Comparison of ENCODE assay signal across 1 cellular context in the genomic region with DNA sequence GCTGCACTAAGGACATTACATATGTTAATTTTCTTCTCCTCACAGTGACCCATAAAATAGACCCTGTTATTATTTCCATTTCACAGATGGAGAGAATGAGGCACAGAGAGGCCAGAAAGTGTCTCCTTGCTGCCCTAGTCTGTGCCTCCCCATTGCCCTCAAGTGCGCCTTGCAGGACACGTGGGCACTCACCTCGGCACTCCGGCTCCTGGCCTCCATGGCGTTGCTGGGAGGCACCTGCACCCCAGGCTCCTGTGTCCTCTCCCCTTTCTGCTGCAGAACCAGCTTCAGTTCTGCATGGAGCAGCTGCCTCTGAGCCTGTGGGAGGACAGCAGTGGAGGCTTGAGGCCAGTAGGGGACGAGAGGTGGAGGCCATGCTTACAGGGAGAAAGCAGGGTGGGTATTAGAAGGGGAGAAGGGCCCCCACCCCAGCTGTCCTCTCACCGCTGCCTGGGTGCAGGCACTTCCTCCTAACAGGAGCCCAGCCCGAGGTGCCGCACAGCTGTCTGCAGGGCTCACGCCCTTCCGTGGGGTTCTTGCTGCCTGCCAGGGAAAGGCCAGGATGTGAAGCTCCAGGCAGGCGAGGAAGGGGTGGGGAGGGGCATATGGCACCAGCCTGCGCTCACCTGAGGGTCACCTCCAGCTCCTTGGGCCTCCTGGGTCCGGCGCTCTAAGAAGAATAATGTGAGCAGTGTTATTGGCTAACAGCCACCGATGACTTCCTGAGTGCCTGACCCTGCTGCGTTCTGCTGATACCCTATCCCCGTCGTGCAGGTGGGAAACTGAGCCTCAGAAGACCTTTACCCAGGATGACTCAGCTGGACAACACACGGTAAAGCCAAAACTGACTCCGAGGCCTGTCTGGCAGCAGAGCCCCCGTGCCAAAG.
TF ChIP-seq lines count a peak whose summit lies in the region.

No MANE protein-coding gene starts in this region.

TF ChIP-seq in GM12878, 131 proteins besides CTCF, POLR2A, EP300 and RAD21:
- no peak for TF ChIP-seq WRNIP1 (IDR thresholded peaks at IDR 0.05; ENCODE audit: borderline replicate concordance, low read depth, low read length)
- TF ChIP-seq RCOR1 (conservative IDR thresholded peaks at IDR 0.05; ENCODE audit: low read depth, low read length), result no peak
- TF ChIP-seq HDGF (IDR thresholded peaks at IDR 0.05), result no peak
- no peak for TF ChIP-seq RB1 (IDR thresholded peaks at IDR 0.05; ENCODE audit: borderline replicate concordance)
- no peak for TF ChIP-seq YY1 (IDR thresholded peaks at IDR 0.05; ENCODE audit: low read depth, low read length)
- no peak for TF ChIP-seq NRF1 (conservative IDR thresholded peaks at IDR 0.05; ENCODE audit: low read depth, low read length)
- TF ChIP-seq, protein P1, sequence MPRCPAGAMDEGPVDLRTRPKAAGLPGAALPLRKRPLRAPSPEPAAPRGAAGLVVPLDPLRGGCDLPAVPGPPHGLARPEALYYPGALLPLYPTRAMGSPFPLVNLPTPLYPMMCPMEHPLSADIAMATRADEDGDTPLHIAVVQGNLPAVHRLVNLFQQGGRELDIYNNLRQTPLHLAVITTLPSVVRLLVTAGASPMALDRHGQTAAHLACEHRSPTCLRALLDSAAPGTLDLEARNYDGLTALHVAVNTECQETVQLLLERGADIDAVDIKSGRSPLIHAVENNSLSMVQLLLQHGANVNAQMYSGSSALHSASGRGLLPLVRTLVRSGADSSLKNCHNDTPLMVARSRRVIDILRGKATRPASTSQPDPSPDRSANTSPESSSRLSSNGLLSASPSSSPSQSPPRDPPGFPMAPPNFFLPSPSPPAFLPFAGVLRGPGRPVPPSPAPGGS (IDR thresholded peaks at IDR 0.05; ENCODE audit: borderline replicate concordance, insufficient read depth, low read depth, low read length, poor library complexity, severe bottlenecking), result no peak
- no peak for TF ChIP-seq EZH2 (IDR thresholded peaks at IDR 0.05; ENCODE audit: borderline replicate concordance, control insufficient read depth, low read depth, low read length)
- TF ChIP-seq FOXM1 (IDR thresholded peaks at IDR 0.05; ENCODE audit: low read depth, low read length), result no peak
- TF ChIP-seq, protein P2, sequence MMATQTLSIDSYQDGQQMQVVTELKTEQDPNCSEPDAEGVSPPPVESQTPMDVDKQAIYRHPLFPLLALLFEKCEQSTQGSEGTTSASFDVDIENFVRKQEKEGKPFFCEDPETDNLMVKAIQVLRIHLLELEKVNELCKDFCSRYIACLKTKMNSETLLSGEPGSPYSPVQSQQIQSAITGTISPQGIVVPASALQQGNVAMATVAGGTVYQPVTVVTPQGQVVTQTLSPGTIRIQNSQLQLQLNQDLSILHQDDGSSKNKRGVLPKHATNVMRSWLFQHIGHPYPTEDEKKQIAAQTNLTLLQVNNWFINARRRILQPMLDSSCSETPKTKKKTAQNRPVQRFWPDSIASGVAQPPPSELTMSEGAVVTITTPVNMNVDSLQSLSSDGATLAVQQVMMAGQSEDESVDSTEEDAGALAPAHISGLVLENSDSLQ (IDR thresholded peaks at IDR 0.05), result no peak
TF ChIP-seq in GM12878: peak in this region for 0.
